ENCODE assay signal across 19 cellular contexts in genomic region chr2:62116983-62117382, GRCh38.
"Had no signal": no experiment of that assay in that cellular context is flagged by ENCODE, and none has a peak within 500 bp of the region (broad histone marks: within the 10 kb centered on the region; RNA-seq: fewer than 3 reads in every experiment).

No MANE protein-coding gene starts in this region.

- H3K4me3 Mint-ChIP-seq: naive thymus-derived CD8-positive, alpha-beta T cell had no signal

- H2AFZ ChIP-seq: hepatocyte had no signal

- DNase-seq: effector memory CD4-positive, alpha-beta T cell; head of caudate nucleus; left colon; mucosa of descending colon; naive thymus-derived CD8-positive, alpha-beta T cell; psoas muscle; retina; right lobe of liver; stimulated activated CD4-positive, alpha-beta T cell treated with anti-CD3 and anti-CD28 coated beads, Interleukin-4, amount 100 ng/mL, for 4 hours; stimulated activated naive CD4-positive, alpha-beta T cell treated with Interleukin-2 at 50 U/mL for 16 hours; thyroid gland; upper lobe of left lung; uterus had no signal

- ATAC-seq: gastroesophageal sphincter; left colon; mucosa of descending colon; naive thymus-derived CD8-positive, alpha-beta T cell; psoas muscle; right lobe of liver had no signal

- H3K27ac ChIP-seq: epithelial cell of prostate, esophagus muscularis mucosa, gastroesophageal sphincter, hepatocyte, neutrophil, psoas muscle, right lobe of liver, suprapubic skin, thyroid gland, upper lobe of left lung, uterus had no signal

- H3K9me3 Mint-ChIP-seq: naive thymus-derived CD8-positive, alpha-beta T cell had no signal

- H3K9me3 ChIP-seq: esophagus muscularis mucosa, gastroesophageal sphincter, mucosa of descending colon, neutrophil, psoas muscle, right lobe of liver, suprapubic skin, thyroid gland, upper lobe of left lung, uterus had no signal

- H3K79me2 ChIP-seq: hepatocyte had no signal

- H3K36me3 ChIP-seq: esophagus muscularis mucosa, gastroesophageal sphincter, neutrophil, right lobe of liver, suprapubic skin, thyroid gland, upper lobe of left lung, uterus had no signal

- H3K27me3 Mint-ChIP-seq: naive thymus-derived CD8-positive, alpha-beta T cell had no signal

- H3K4me2 ChIP-seq: hepatocyte had no signal

- H3K4me3 ChIP-seq: esophagus muscularis mucosa, gastroesophageal sphincter, hepatocyte, mucosa of descending colon, psoas muscle, right lobe of liver, suprapubic skin, thyroid gland, upper lobe of left lung, uterus had no signal

- H3K4me1 ChIP-seq: right lobe of liver, uterus had no signal

- H3K27me3 ChIP-seq: esophagus muscularis mucosa, gastroesophageal sphincter, hepatocyte, neutrophil, right lobe of liver, suprapubic skin, thyroid gland, upper lobe of left lung, uterus had no signal
